Comparison of ENCODE assay signal across 18 cellular contexts in the genomic region with DNA sequence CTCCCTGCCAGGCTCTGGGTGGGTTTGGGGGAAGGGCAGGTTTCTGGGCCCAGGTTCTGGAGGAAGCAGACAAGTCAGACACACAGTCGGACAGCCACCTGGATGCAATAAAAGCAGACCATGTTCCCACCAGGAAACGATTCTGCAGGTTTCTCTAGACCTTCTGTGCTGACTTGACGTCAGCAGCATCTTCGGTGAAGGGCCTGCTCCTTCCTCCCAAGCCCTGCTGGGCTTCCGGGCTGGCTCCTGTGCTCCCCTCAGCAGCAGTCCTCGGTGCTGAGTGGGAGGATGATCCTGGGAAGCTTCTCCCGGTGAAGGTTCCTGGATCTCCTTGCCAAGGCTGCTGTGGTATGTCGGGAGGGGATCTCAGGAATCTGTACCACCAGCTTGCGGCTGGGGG.
DNase-seq lines count a peak whose midpoint lies in the region; ATAC-seq and TF ChIP-seq lines count a peak whose summit lies in the region.
"Had no signal": no experiment of that assay in that cellular context is flagged by ENCODE, and none has a peak within 500 bp of the region (broad histone marks: within the 10 kb centered on the region; RNA-seq: fewer than 3 reads in every experiment).

No MANE protein-coding gene starts in this region.

- no peak for ATAC-seq in HG03378 (IDR thresholded peaks at IDR 0.05; ENCODE audit: unreplicated experiment)
- ATAC-seq: HepG2, K562 had no signal

- no peaks in the 10 kb centered on the region for H3K36me3 Mint-ChIP-seq in osteocyte (ENCODE audit: unreplicated experiment)

- no peak overlapping the region for H3K4me3 Mint-ChIP-seq in osteocyte (ENCODE audit: unreplicated experiment)

- H3K27ac Mint-ChIP-seq in osteocyte (ENCODE audit: unreplicated experiment) = no peak overlapping the region

- no peak for TF ChIP-seq CTCF in osteocyte (IDR thresholded peaks at IDR 0.05)

- peak; percentile 27 to 36 for DNase-seq in SHP77 (lab: John Stamatoyannopoulos, UW)
- no peak for DNase-seq in SHP77 treated with DMSO at 0.1 percent for 48 hours (lab: John Stamatoyannopoulos, UW)
- DNase-seq in cerebellar cortex (ENCODE audit: low spot score) = peak; percentile 5
- peak; percentile 10 for DNase-seq in middle frontal gyrus (ENCODE audit: extremely low spot score, low spot score)
- no peak for DNase-seq in activated T-cell treated with anti-CD3 and anti-CD28 coated beads, Interleukin-2, amount 50 U/mL, for 48 hours
- no peak for DNase-seq in osteocyte (ENCODE audit: extremely low spot score, unreplicated experiment)
- DNase-seq: 8988T, ACHN, Calu3, DMS79 treated with DMSO at 0.1 percent for 48 hours, Kasumi-1, NCI-H2029 treated with DMSO at 0.1 percent for 48 hours, NCI-H446 treated with DMSO at 0.1 percent for 48 hours, PC-9, Right ventricle myocardium superior had no signal

- H3K27me3 Mint-ChIP-seq in osteocyte (ENCODE audit: unreplicated experiment) = no peaks in the 10 kb centered on the region

- H3K4me1 Mint-ChIP-seq in osteocyte (ENCODE audit: unreplicated experiment) = no peaks in the 10 kb centered on the region

- H3K9me3 Mint-ChIP-seq in osteocyte (ENCODE audit: unreplicated experiment) = no peaks in the 10 kb centered on the region

Comparison
In these comparisons a context has a peak if more than half of its experiments do, and no peak if none do; other contexts are left out.
1. DNase-seq: peak in SHP77 (2 of 2), cerebellar cortex (single experiment) and middle frontal gyrus (single experiment); none in SHP77 treated with DMSO at 0.1 percent for 48 hours (single experiment), activated T-cell treated with anti-CD3 and anti-CD28 coated beads, Interleukin-2, amount 50 U/mL, for 48 hours (0 of 2) and osteocyte (single experiment).